In genomic region chr9:132169672-132170392, GRCh38 we compare ENCODE assay signal across 9 cellular contexts. TPM values are rescaled to one million over a fixed set of nuclear protein-coding genes. Genes with fewer than 3 reads are reported as not detected.
DNase-seq lines count a peak whose midpoint lies in the region; ATAC-seq and TF ChIP-seq lines count a peak whose summit lies in the region.
"Had no signal": no experiment of that assay in that cellular context is flagged by ENCODE, and none has a peak within 500 bp of the region (broad histone marks: within the 10 kb centered on the region; RNA-seq: fewer than 3 reads in every experiment).

No MANE protein-coding gene starts in this region.

- 32 to 33% (median 33%) methylated on average over 26 of the region's 26 CpGs for WGBS in psoas muscle, 3 donors

- H3K27me3 ChIP-seq in HL-60 (ENCODE audit: insufficient read depth, poor library complexity, severe bottlenecking) (no peaks in the 10 kb centered on the region), psoas muscle (ENCODE audit: insufficient read depth in 3 of 3, low read length in 2 of 3) (peaks cover 3 to 71% (median 19%) of the 10 kb centered on the region in 3 donors)

- H3K36me3 Mint-ChIP-seq in activated T-helper 2 cell treated with anti-CD3 and anti-CD28 coated beads, Interferon-gamma antibody, Interleukin-2, Interleukin-4, amounts not matched to agents 10 μg/mL and 5 μg/mL and 100 μg/mL, durations not matched to agents 14 hours and 24 hours and 36 hours (ENCODE audit: low read depth) = peaks cover 11% of the 10 kb centered on the region

- peak; percentile 89 for TF ChIP-seq CTCF in HL-60 (IDR thresholded peaks at IDR 0.05; ENCODE audit: insufficient read depth, low read length)
- peak; percentile 90 for TF ChIP-seq CTCF in psoas muscle (IDR thresholded peaks at IDR 0.05)

- H3K27me3 Mint-ChIP-seq in activated T-helper 2 cell treated with anti-CD3 and anti-CD28 coated beads, Interferon-gamma antibody, Interleukin-2, Interleukin-4, amounts not matched to agents 10 μg/mL and 5 μg/mL and 100 μg/mL, durations not matched to agents 14 hours and 24 hours and 36 hours (ENCODE audit: low read depth) = peaks cover 21% of the 10 kb centered on the region

- no peak overlapping the region for H3K4me3 Mint-ChIP-seq in activated T-helper 2 cell treated with anti-CD3 and anti-CD28 coated beads, Interferon-gamma antibody, Interleukin-2, Interleukin-4, amounts not matched to agents 10 μg/mL and 5 μg/mL and 100 μg/mL, durations not matched to agents 14 hours and 24 hours and 36 hours (ENCODE audit: low read depth)
- H3K4me3 Mint-ChIP-seq: stimulated activated naive CD8-positive, alpha-beta T cell treated with anti-CD3 and anti-CD28 coated beads, Interleukin-15, Interleukin-2, amounts not matched to agents 100 ng/mL and 50 ng/mL, for 24 hours had no signal

- peaks cover 2% of the 10 kb centered on the region for H3K4me1 ChIP-seq in psoas muscle

- no peak overlapping the region for H3K27ac Mint-ChIP-seq in activated T-helper 2 cell treated with anti-CD3 and anti-CD28 coated beads, Interferon-gamma antibody, Interleukin-2, Interleukin-4, amounts not matched to agents 10 μg/mL and 5 μg/mL and 100 μg/mL, durations not matched to agents 14 hours and 24 hours and 36 hours
- H3K27ac Mint-ChIP-seq: stimulated activated naive CD8-positive, alpha-beta T cell treated with anti-CD3 and anti-CD28 coated beads, Interleukin-15, Interleukin-2, amounts not matched to agents 100 ng/mL and 50 ng/mL, for 24 hours had no signal

- no peaks in the 10 kb centered on the region for H3K9me3 Mint-ChIP-seq in activated T-helper 2 cell treated with anti-CD3 and anti-CD28 coated beads, Interferon-gamma antibody, Interleukin-2, Interleukin-4, amounts not matched to agents 10 μg/mL and 5 μg/mL and 100 μg/mL, durations not matched to agents 14 hours and 24 hours and 36 hours
- H3K9me3 Mint-ChIP-seq: stimulated activated naive CD8-positive, alpha-beta T cell treated with anti-CD3 and anti-CD28 coated beads, Interleukin-15, Interleukin-2, amounts not matched to agents 100 ng/mL and 50 ng/mL, for 24 hours had no signal

- no peaks in the 10 kb centered on the region for H3K9me3 ChIP-seq in psoas muscle

- H3K4me1 Mint-ChIP-seq in activated T-helper 2 cell treated with anti-CD3 and anti-CD28 coated beads, Interferon-gamma antibody, Interleukin-2, Interleukin-4, amounts not matched to agents 10 μg/mL and 5 μg/mL and 100 μg/mL, durations not matched to agents 14 hours and 24 hours and 36 hours (ENCODE audit: low read depth) = peaks cover under 1% of the 10 kb centered on the region

- DNase-seq in CD1c-positive myeloid dendritic cell (ENCODE audit: extremely low spot score) = peak; percentile 65
- peak; percentile 64 to 72 for DNase-seq in HL-60 (ENCODE audit: low read depth in 1 of 2, low spot score in 1 of 2)
- DNase-seq in SHP77 (lab: John Stamatoyannopoulos, UW) = peak; percentile 56 to 61
- peak; percentile 34 for DNase-seq in activated T-helper 2 cell treated with anti-CD3 and anti-CD28 coated beads, Interferon-gamma antibody, Interleukin-2, Interleukin-4, amounts not matched to agents 10 μg/mL and 5 μg/mL and 100 μg/mL, durations not matched to agents 14 hours and 24 hours and 36 hours (ENCODE audit: low spot score)
- DNase-seq in germinal center (ENCODE audit: low spot score) = peak; percentile 68
- DNase-seq in psoas muscle = peak; percentile 47 to 80
- no peak for DNase-seq in GF-D8 (lab: John Stamatoyannopoulos, UW)
- no peak for DNase-seq in globus pallidus (ENCODE audit: low spot score)

- no peak overlapping the region for H3K27ac ChIP-seq in HL-60 (replicated peaks)
- H3K27ac ChIP-seq in psoas muscle = no peak overlapping the region

- H3K36me3 ChIP-seq in psoas muscle (ENCODE audit: insufficient read depth in 1 of 2, low read depth in 1 of 2) = no peaks in the 10 kb centered on the region

- intact Hi-C loops in activated T-helper 2 cell treated with anti-CD3 and anti-CD28 coated beads, Interferon-gamma antibody, Interleukin-2, Interleukin-4, amounts not matched to agents 10 μg/mL and 5 μg/mL and 100 μg/mL, durations not matched to agents 14 hours and 24 hours and 36 hours (cut with micrococcal nuclease) = loop anchor here (1.0 to 10.0 kb wide), 2 partner anchors 66 to 405 kb away; no protein-coding TSS in a partner anchor
- intact Hi-C loops in psoas muscle (cut with DNase I) = loop anchor here (1.0 to 10.0 kb wide), 3 partner anchors 66 to 405 kb away; no protein-coding TSS in a partner anchor

- H3K4me3 ChIP-seq in HL-60 (replicated peaks; ENCODE audit: insufficient read depth, low read length) = no peak overlapping the region
- H3K4me3 ChIP-seq in psoas muscle = no peak overlapping the region

- peak; percentile 76 to 90 (median 88) for ATAC-seq in psoas muscle

RNA-seq across cellular contexts. Expression of gene NTNG2, which starts 8.0 kb away (rescaled TPM):
- 3.8 and 5.2 TPM in 2 replicates for total RNA-seq in activated T-helper 2 cell treated with anti-CD3 and anti-CD28 coated beads, Interferon-gamma antibody, Interleukin-2, Interleukin-4, amounts not matched to agents 10 μg/mL and 5 μg/mL and 100 μg/mL, durations not matched to agents 14 hours and 24 hours and 36 hours
- 1 to 10 TPM in 1 of 4 donors, under 1 TPM in 3; 0.20 to 1.3 (median 0.44) TPM for total RNA-seq in psoas muscle
- under 1 TPM; 0.01 to 0.04 (median 0.03) TPM for polyA plus RNA-seq in psoas muscle

Comparison
In these comparisons a context has a peak if more than half of its experiments do, and no peak if none do; other contexts are left out.
1. DNase-seq: peak in CD1c-positive myeloid dendritic cell (single experiment), HL-60 (2 of 2), SHP77 (2 of 2), activated T-helper 2 cell treated with anti-CD3 and anti-CD28 coated beads, Interferon-gamma antibody, Interleukin-2, Interleukin-4, amounts not matched to agents 10 μg/mL and 5 μg/mL and 100 μg/mL, durations not matched to agents 14 hours and 24 hours and 36 hours (single experiment), germinal center (single experiment) and psoas muscle (2 of 2); none in GF-D8 (single experiment) and globus pallidus (single experiment).